In the genomic region with DNA sequence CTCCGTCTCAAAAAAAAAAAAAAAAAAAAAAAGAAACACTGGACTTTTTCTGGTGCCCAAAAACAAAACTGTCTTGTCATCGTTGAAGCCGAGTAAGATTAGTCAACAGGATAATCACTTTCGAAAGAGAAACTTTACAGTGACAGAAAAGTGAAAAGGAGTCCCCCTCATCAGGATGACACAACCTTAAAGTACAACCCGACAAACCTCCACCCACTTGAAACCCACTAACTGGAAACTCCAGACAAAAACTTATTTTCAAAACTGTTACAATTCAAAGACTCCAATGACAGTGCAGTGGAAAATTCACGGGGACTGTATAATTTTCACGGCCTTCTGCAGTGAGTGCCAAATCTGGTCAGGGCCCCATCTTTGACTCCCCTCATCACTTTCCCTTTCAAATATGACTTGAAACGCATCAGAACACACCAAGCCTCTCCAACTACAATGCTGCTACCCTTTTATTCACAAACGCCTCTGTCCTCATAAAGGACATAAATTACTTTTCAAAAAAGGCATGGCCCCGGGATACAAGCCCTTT, we compare ENCODE assay signal across 1 cellular context.
TF ChIP-seq lines count a peak whose summit lies in the region.

No MANE protein-coding gene starts in this region.

TF ChIP-seq in K562, 482 proteins besides CTCF, POLR2A, EP300 and RAD21 (continued from another document and continues in another):
- TF ChIP-seq BCLAF1 (IDR thresholded peaks at IDR 0.05; ENCODE audit: borderline replicate concordance in 1 of 2, control insufficient read depth in 1 of 2, low read depth in 2 of 2, low read length in 1 of 2): no peak
- TF ChIP-seq, protein P1, sequence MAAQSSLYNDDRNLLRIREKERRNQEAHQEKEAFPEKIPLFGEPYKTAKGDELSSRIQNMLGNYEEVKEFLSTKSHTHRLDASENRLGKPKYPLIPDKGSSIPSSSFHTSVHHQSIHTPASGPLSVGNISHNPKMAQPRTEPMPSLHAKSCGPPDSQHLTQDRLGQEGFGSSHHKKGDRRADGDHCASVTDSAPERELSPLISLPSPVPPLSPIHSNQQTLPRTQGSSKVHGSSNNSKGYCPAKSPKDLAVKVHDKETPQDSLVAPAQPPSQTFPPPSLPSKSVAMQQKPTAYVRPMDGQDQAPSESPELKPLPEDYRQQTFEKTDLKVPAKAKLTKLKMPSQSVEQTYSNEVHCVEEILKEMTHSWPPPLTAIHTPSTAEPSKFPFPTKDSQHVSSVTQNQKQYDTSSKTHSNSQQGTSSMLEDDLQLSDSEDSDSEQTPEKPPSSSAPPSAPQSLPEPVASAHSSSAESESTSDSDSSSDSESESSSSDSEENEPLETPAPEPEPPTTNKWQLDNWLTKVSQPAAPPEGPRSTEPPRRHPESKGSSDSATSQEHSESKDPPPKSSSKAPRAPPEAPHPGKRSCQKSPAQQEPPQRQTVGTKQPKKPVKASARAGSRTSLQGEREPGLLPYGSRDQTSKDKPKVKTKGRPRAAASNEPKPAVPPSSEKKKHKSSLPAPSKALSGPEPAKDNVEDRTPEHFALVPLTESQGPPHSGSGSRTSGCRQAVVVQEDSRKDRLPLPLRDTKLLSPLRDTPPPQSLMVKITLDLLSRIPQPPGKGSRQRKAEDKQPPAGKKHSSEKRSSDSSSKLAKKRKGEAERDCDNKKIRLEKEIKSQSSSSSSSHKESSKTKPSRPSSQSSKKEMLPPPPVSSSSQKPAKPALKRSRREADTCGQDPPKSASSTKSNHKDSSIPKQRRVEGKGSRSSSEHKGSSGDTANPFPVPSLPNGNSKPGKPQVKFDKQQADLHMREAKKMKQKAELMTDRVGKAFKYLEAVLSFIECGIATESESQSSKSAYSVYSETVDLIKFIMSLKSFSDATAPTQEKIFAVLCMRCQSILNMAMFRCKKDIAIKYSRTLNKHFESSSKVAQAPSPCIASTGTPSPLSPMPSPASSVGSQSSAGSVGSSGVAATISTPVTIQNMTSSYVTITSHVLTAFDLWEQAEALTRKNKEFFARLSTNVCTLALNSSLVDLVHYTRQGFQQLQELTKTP (IDR thresholded peaks at IDR 0.05; ENCODE audit: low read depth in 1 of 2, partially characterized antibody in 2 of 2): no peak
- no peak for TF ChIP-seq TCF3 (CRISPR knock-in tag; IDR thresholded peaks at IDR 0.05)
- no peak for TF ChIP-seq ZNF436 (CRISPR knock-in tag; IDR thresholded peaks at IDR 0.05)
- no peak for TF ChIP-seq HCFC1 (IDR thresholded peaks at IDR 0.05; ENCODE audit: low read depth, low read length)
- TF ChIP-seq, protein P2, sequence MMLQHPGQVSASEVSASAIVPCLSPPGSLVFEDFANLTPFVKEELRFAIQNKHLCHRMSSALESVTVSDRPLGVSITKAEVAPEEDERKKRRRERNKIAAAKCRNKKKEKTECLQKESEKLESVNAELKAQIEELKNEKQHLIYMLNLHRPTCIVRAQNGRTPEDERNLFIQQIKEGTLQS (IDR thresholded peaks at IDR 0.05): 0 out of 2 replicates have a peak, but pooled peaks have one; percentile 42
- TF ChIP-seq, protein P2 (CRISPR knock-in tag; conservative IDR thresholded peaks at IDR 0.05): no peak
- no peak for TF ChIP-seq KAT2B (IDR thresholded peaks at IDR 0.05; ENCODE audit: low read depth, low read length)
- TF ChIP-seq HINFP (tag; conservative IDR thresholded peaks at IDR 0.05; ENCODE audit: low read depth): no peak
- TF ChIP-seq RNF2 (IDR thresholded peaks at IDR 0.05): no peak
- TF ChIP-seq RFX1 (IDR thresholded peaks at IDR 0.05): no peak
- TF ChIP-seq TEAD2 (tag; IDR thresholded peaks at IDR 0.05): no peak
- TF ChIP-seq DPF2 (IDR thresholded peaks at IDR 0.05): peak; percentile 63; the same call in 1 of the 2 replicates
- TF ChIP-seq NFYB (IDR thresholded peaks at IDR 0.05; ENCODE audit: extremely low read depth, insufficient read length): no peak
- no peak for TF ChIP-seq FOXJ2 (tag; IDR thresholded peaks at IDR 0.05)
- 0 out of 4 replicates have a peak, but pooled peaks of 1 of the 2 experiments have one; percentile 13 for TF ChIP-seq TRIM24 (IDR thresholded peaks at IDR 0.05)
- TF ChIP-seq, protein P3, sequence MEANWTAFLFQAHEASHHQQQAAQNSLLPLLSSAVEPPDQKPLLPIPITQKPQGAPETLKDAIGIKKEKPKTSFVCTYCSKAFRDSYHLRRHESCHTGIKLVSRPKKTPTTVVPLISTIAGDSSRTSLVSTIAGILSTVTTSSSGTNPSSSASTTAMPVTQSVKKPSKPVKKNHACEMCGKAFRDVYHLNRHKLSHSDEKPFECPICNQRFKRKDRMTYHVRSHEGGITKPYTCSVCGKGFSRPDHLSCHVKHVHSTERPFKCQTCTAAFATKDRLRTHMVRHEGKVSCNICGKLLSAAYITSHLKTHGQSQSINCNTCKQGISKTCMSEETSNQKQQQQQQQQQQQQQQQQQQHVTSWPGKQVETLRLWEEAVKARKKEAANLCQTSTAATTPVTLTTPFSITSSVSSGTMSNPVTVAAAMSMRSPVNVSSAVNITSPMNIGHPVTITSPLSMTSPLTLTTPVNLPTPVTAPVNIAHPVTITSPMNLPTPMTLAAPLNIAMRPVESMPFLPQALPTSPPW (CRISPR knock-in tag; IDR thresholded peaks at IDR 0.05): no peak
- no peak for TF ChIP-seq DNMT1 (IDR thresholded peaks at IDR 0.05)
- TF ChIP-seq JUN (IDR thresholded peaks at IDR 0.05; ENCODE audit: borderline replicate concordance, low read depth, low read length): no peak
- TF ChIP-seq JUN (CRISPR knock-in tag; IDR thresholded peaks at IDR 0.05; ENCODE audit: borderline replicate concordance): no peak
- TF ChIP-seq SMARCB1 (IDR thresholded peaks at IDR 0.05; ENCODE audit: insufficient read length, low read depth): no peak
- peak; percentile 38; the same call in 1 of the 2 replicates for TF ChIP-seq NFRKB (IDR thresholded peaks at IDR 0.05; ENCODE audit: low read depth)
- TF ChIP-seq FIP1L1 (IDR thresholded peaks at IDR 0.05; ENCODE audit: low read depth, low read length, poor library complexity, severe bottlenecking): no peak
- TF ChIP-seq PHF21A (IDR thresholded peaks at IDR 0.05; ENCODE audit: borderline replicate concordance, low read depth): no peak; the same call in 1 of the 2 replicates
- no peak for TF ChIP-seq GTF2F1 (IDR thresholded peaks at IDR 0.05; ENCODE audit: low read depth, low read length)
- TF ChIP-seq SMARCE1 (IDR thresholded peaks at IDR 0.05): peak; percentile 65; the same call in 1 of the 2 replicates
- no peak for TF ChIP-seq DMBX1 (CRISPR knock-in tag; IDR thresholded peaks at IDR 0.05; ENCODE audit: borderline replicate concordance)
- no peak for TF ChIP-seq RCOR1 (IDR thresholded peaks at IDR 0.05; ENCODE audit: borderline replicate concordance in 1 of 2, low read depth in 2 of 2, low read length in 2 of 2)
- TF ChIP-seq NCOR1 (IDR thresholded peaks at IDR 0.05): no peak
- TF ChIP-seq PHTF2 (CRISPR knock-in tag; IDR thresholded peaks at IDR 0.05): no peak
- no peak for TF ChIP-seq GTF2B (IDR thresholded peaks at IDR 0.05; ENCODE audit: extremely low read depth, insufficient read length)
- TF ChIP-seq MAFF (IDR thresholded peaks at IDR 0.05; ENCODE audit: low read length): peak; percentile 65; the same call in 1 of the 2 replicates
- TF ChIP-seq ZNF592 (IDR thresholded peaks at IDR 0.05): no peak
- no peak for TF ChIP-seq ZNF79 (CRISPR knock-in tag; IDR thresholded peaks at IDR 0.05; ENCODE audit: low read depth)
- TF ChIP-seq EP400 (IDR thresholded peaks at IDR 0.05): peak; percentile 25; the same call in 1 of the 2 replicates
- no peak for TF ChIP-seq NR2C1 (IDR thresholded peaks at IDR 0.05)
- TF ChIP-seq NR2C1 (tag; IDR thresholded peaks at IDR 0.05): no peak
- TF ChIP-seq ADNP (tag; IDR thresholded peaks at IDR 0.05): no peak
- TF ChIP-seq EWSR1 (IDR thresholded peaks at IDR 0.05; ENCODE audit: borderline replicate concordance, low read depth, partially characterized antibody): no peak
- TF ChIP-seq ATF6 (CRISPR knock-in tag; IDR thresholded peaks at IDR 0.05): no peak
- TF ChIP-seq CC2D1A (IDR thresholded peaks at IDR 0.05): no peak
- no peak for TF ChIP-seq TAL1 (IDR thresholded peaks at IDR 0.05)
- TF ChIP-seq ESRRA (IDR thresholded peaks at IDR 0.05; ENCODE audit: borderline replicate concordance, low read depth): no peak
- peak; percentile 29; the same call in 1 of the 2 replicates for TF ChIP-seq HES1 (IDR thresholded peaks at IDR 0.05; ENCODE audit: low read depth)
- no peak for TF ChIP-seq ZC3H11A (IDR thresholded peaks at IDR 0.05; ENCODE audit: low read depth, low read length)
- TF ChIP-seq RBFOX2 (IDR thresholded peaks at IDR 0.05; ENCODE audit: low read depth, low read length): no peak
